Comparison of ENCODE assay signal across 12 cellular contexts in genomic region chr15:57506422-57506821, GRCh38.
DNase-seq lines count a peak whose midpoint lies in the region; ATAC-seq, FAIRE-seq and TF ChIP-seq lines count a peak whose summit lies in the region.
"Had no signal": no experiment of that assay in that cellular context is flagged by ENCODE, and none has a peak within 500 bp of the region (broad histone marks: within the 10 kb centered on the region; RNA-seq: fewer than 3 reads in every experiment).

No MANE protein-coding gene starts in this region.

- CTCF ChIA-PET in Panc1 (lab: Charles Lee): no interaction called here

- TF ChIP-seq CTCF in Panc1 (IDR thresholded peaks at IDR 0.05) (peak; percentile 24), fibroblast of mammary gland (conservative IDR thresholded peaks at IDR 0.05; ENCODE audit: control insufficient read depth, insufficient read depth, low read depth, low read length) (peak; percentile 13), parathyroid adenoma (IDR thresholded peaks at IDR 0.05) (no peak), CD14-positive monocyte (IDR thresholded peaks at IDR 0.05) (no peak)

- no peaks in the 10 kb centered on the region for H3K36me3 ChIP-seq in Panc1 (ENCODE audit: control insufficient read depth, insufficient read depth, low read length)
- H3K36me3 ChIP-seq in parathyroid adenoma (ENCODE audit: control insufficient read depth, insufficient read depth, low read length): no peaks in the 10 kb centered on the region

- peak overlapping the region; percentile 28 for H2AFZ ChIP-seq in parathyroid adenoma

- H3K27ac ChIP-seq in Panc1 (ENCODE audit: low read length) (no peak overlapping the region), parathyroid adenoma (peak overlapping the region; percentile 53)

- no peak overlapping the region for H3K27ac Mint-ChIP-seq in CD14-positive monocyte
- H3K27ac Mint-ChIP-seq: activated CD4-positive, alpha-beta T cell treated with anti-CD3 and anti-CD28 coated beads for 36 hours; activated naive CD8-positive, alpha-beta T cell treated with anti-CD3 and anti-CD28 coated beads, Interleukin-2, amount 50 U/mL, for 24 hours; natural killer cell treated with Interleukin-12 subunit alpha and Interleukin-12 subunit beta and Interleukin-15 and Interleukin-18, amount 100 ng/mL, for 72 hours had no signal

- no peaks in the 10 kb centered on the region for H3K79me2 ChIP-seq in parathyroid adenoma

- no peaks in the 10 kb centered on the region for H3K36me3 Mint-ChIP-seq in CD14-positive monocyte
- H3K36me3 Mint-ChIP-seq: natural killer cell treated with Interleukin-12 subunit alpha and Interleukin-12 subunit beta and Interleukin-15 and Interleukin-18, amount 100 ng/mL, for 72 hours had no signal

- H3K27me3 Mint-ChIP-seq in CD14-positive monocyte (ENCODE audit: low read depth in 3 of 3): peaks cover 0 to 3% (median 0%) of the 10 kb centered on the region in 3 donors
- H3K27me3 Mint-ChIP-seq: activated CD4-positive, alpha-beta T cell treated with anti-CD3 and anti-CD28 coated beads for 36 hours had no signal

- no peak overlapping the region for H3K4me3 Mint-ChIP-seq in CD14-positive monocyte
- H3K4me3 Mint-ChIP-seq: activated CD4-positive, alpha-beta T cell treated with anti-CD3 and anti-CD28 coated beads for 36 hours; activated naive CD8-positive, alpha-beta T cell treated with anti-CD3 and anti-CD28 coated beads, Interleukin-2, amount 50 U/mL, for 24 hours; natural killer cell treated with Interleukin-12 subunit alpha and Interleukin-12 subunit beta and Interleukin-15 and Interleukin-18, amount 100 ng/mL, for 72 hours had no signal

- H3K27me3 ChIP-seq in Panc1 (ENCODE audit: control insufficient read depth, insufficient read depth, low read length) (no peaks in the 10 kb centered on the region), parathyroid adenoma (ENCODE audit: control insufficient read depth, insufficient read depth, low read length) (no peaks in the 10 kb centered on the region)

- H3K4me1 Mint-ChIP-seq in CD14-positive monocyte: no peaks in the 10 kb centered on the region
- H3K4me1 Mint-ChIP-seq: activated CD4-positive, alpha-beta T cell treated with anti-CD3 and anti-CD28 coated beads for 36 hours; activated naive CD8-positive, alpha-beta T cell treated with anti-CD3 and anti-CD28 coated beads, Interleukin-2, amount 50 U/mL, for 24 hours had no signal

- BruUV-seq in Panc1 (replicated peaks; lab: Mats Ljungman, UMichigan): no TSS peak

- no peak for ATAC-seq in Panc1
- ATAC-seq in HG03565 (IDR thresholded peaks at IDR 0.05; ENCODE audit: unreplicated experiment): no peak
- ATAC-seq: activated CD4-positive, alpha-beta T cell treated with anti-CD3 and anti-CD28 coated beads for 36 hours; activated naive CD8-positive, alpha-beta T cell treated with anti-CD3 and anti-CD28 coated beads, Interleukin-2, amount 50 U/mL, for 24 hours; natural killer cell treated with Interleukin-12 subunit alpha and Interleukin-12 subunit beta and Interleukin-15 and Interleukin-18, amount 100 ng/mL, for 72 hours had no signal

- POLR2A ChIA-PET in Panc1 (lab: Charles Lee): no interaction called here

- H3K9me3 Mint-ChIP-seq in CD14-positive monocyte: no peaks in the 10 kb centered on the region
- H3K9me3 Mint-ChIP-seq: activated naive CD8-positive, alpha-beta T cell treated with anti-CD3 and anti-CD28 coated beads, Interleukin-2, amount 50 U/mL, for 24 hours; natural killer cell treated with Interleukin-12 subunit alpha and Interleukin-12 subunit beta and Interleukin-15 and Interleukin-18, amount 100 ng/mL, for 72 hours had no signal

- peak overlapping the region; percentile 52 for H3K4me2 ChIP-seq in parathyroid adenoma (ENCODE audit: low read length)

- intact Hi-C loops in Panc1 (cut with micrococcal nuclease; ENCODE audit: unreplicated experiment) (no loop called here), CD14-positive monocyte (cut with micrococcal nuclease) (no loop called here)

- in situ Hi-C loops in Panc1 (cut with HindIII; ENCODE audit: low pct_unique_long_range_greater_than_20kb, low sequenced_read_pairs): no loop called here

- peak; percentile 49 for FAIRE-seq in G401.6 (lab: Jason Lieb, UNC)

- H3K4me3 ChIP-seq in Panc1 (ENCODE audit: low read depth in 2 of 2, low read length in 2 of 2): no peak overlapping the region
- no peak overlapping the region for H3K4me3 ChIP-seq in fibroblast of mammary gland (ENCODE audit: control insufficient read depth, low read depth, low read length)
- H3K4me3 ChIP-seq in parathyroid adenoma (ENCODE audit: low read depth, low read length): peak overlapping the region; percentile 11

- H3K4me1 ChIP-seq in Panc1 (ENCODE audit: control insufficient read depth, insufficient read depth, low read length) (no peaks in the 10 kb centered on the region; the same call in 1 of the 2 replicates), parathyroid adenoma (peaks cover 19% of the 10 kb centered on the region)

- H3K9ac ChIP-seq in parathyroid adenoma: no peak overlapping the region

- DNase-seq in Panc1 (ENCODE audit: low read depth, low spot score) (no peak), fibroblast of mammary gland (ENCODE audit: low read depth) (no peak), CD14-positive monocyte (ENCODE audit: low spot score) (no peak), HK-2 (ENCODE audit: unreplicated experiment) (no peak), COLO829 (ENCODE audit: low spot score) (no peak)
- DNase-seq: activated CD4-positive, alpha-beta T cell treated with anti-CD3 and anti-CD28 coated beads for 36 hours; activated naive CD8-positive, alpha-beta T cell treated with anti-CD3 and anti-CD28 coated beads, Interleukin-2, amount 50 U/mL, for 24 hours; GF-D8 had no signal

- H3K9me3 ChIP-seq in Panc1 (ENCODE audit: control insufficient read depth, insufficient read depth, low read depth, low read length) (no peaks in the 10 kb centered on the region), parathyroid adenoma (ENCODE audit: control insufficient read depth, low read length) (no peaks in the 10 kb centered on the region)

Comparison
In these comparisons a context has a peak if more than half of its experiments do, and no peak if none do; other contexts are left out.
1. CTCF ChIP-seq: peak in Panc1 (single experiment) and fibroblast of mammary gland (single experiment); none in parathyroid adenoma (single experiment) and CD14-positive monocyte (single experiment).